Comparison of ENCODE assay signal across 8 cellular contexts in the genomic region with DNA sequence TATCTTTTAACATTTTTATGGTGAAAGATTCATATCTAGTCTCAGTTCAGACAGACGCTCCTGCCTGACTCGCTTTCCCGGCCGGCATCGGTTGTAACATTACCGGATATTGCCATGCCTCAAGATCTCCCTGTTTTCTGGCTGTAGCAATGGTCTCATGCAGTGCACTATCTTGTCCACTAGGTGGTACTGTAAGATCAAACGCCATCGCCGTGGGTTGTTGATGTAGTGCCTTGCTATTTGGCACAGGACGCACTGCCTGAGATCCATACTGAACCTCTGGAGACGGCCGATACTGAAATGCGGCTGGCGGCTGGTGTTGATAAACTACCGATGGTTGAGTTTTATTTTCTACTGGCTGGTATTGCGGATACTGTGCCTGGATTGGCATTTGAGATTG.
A peak's percentile ranks its signal among the peaks of the same experiment; 100 is the strongest.
DNase-seq lines count a peak whose midpoint lies in the region; FAIRE-seq and TF ChIP-seq lines count a peak whose summit lies in the region.
"Not testable (repeated sequence)": the region's sequence is repeated elsewhere in the genome, so short reads cannot be mapped to it uniquely, and the experiment has no call there.

No MANE protein-coding gene starts in this region.

- not testable (repeated sequence) for H3K4me1 ChIP-seq in endothelial cell of umbilical vein (ENCODE audit: control insufficient read depth, extremely low read depth, insufficient read depth, low read length); smooth muscle cell (ENCODE audit: low read depth)

- DNase-seq in GDM1 (lab: John Stamatoyannopoulos, UW), result peak; percentile 18
- peak; percentile 45 for DNase-seq in NCI-H1105 treated with DMSO at 0.1 percent for 48 hours (lab: John Stamatoyannopoulos, UW)
- peak; percentile 40 for DNase-seq in T-helper 2 cell treated with Interferon-gamma antibody and Interleukin-4, amounts not matched to agents 5 μg/mL and 100 μg/mL, for 36 hours (ENCODE audit: low spot score)
- peak; percentile 43 for DNase-seq in activated T-helper 2 cell treated with anti-CD3 and anti-CD28 coated beads, Interferon-gamma antibody, Interleukin-2, Interleukin-4, amounts not matched to agents 10 μg/mL and 5 μg/mL and 100 μg/mL, durations not matched to agents 14 hours and 24 hours and 36 hours (ENCODE audit: low spot score)
- DNase-seq in endothelial cell of umbilical vein (ENCODE audit: low read depth, low spot score), result peak; percentile 70
- DNase-seq in lower leg skin (ENCODE audit: low spot score in 2 of 2), result peak; percentile 46 to 92
- DNase-seq in smooth muscle cell (lab: John Stamatoyannopoulos, UW; ENCODE audit: unreplicated experiment); type B pancreatic cell (ENCODE audit: extremely low spot score, unreplicated experiment): not testable (repeated sequence)

- not testable (repeated sequence) for H3F3A ChIP-seq in smooth muscle cell (ENCODE audit: low read depth)

- dilution Hi-C loops in endothelial cell of umbilical vein (cut with MboI; ENCODE audit: extremely low pct_ligation_motif_present, low sequenced_read_pairs), result not testable (repeated sequence)

- POLR2A ChIA-PET in endothelial cell of umbilical vein (lab: Charles Lee), result not testable (repeated sequence)

- not testable (repeated sequence) for H3K9me3 Mint-ChIP-seq in T-helper 2 cell treated with Interferon-gamma antibody and Interleukin-4, amounts not matched to agents 5 μg/mL and 100 μg/mL, for 36 hours; activated T-helper 2 cell treated with anti-CD3 and anti-CD28 coated beads, Interferon-gamma antibody, Interleukin-2, Interleukin-4, amounts not matched to agents 10 μg/mL and 5 μg/mL and 100 μg/mL, durations not matched to agents 14 hours and 24 hours and 36 hours; type B pancreatic cell

- H3K4me2 ChIP-seq in endothelial cell of umbilical vein (ENCODE audit: insufficient read depth, low read length), result not testable (repeated sequence)
- peak overlapping the region; percentile 69 for H3K4me2 ChIP-seq in smooth muscle cell

- not testable (repeated sequence) for H3K4me3 ChIP-seq in endothelial cell of umbilical vein (replicated peaks in 1 of 3; ENCODE audit: insufficient read depth in 1 of 3, low read depth in 1 of 3, low read length in 3 of 3); lower leg skin (ENCODE audit: low read depth, poor library complexity, severe bottlenecking); smooth muscle cell

- not testable (repeated sequence) for H4K20me1 ChIP-seq in endothelial cell of umbilical vein (replicated peaks; ENCODE audit: control insufficient read depth, extremely low read depth, insufficient read depth, low read length); smooth muscle cell (ENCODE audit: low read depth)

- BruUV-seq in endothelial cell of umbilical vein (replicated peaks; lab: Mats Ljungman, UMichigan), result not testable (repeated sequence)

- not testable (repeated sequence) for H3K9me1 ChIP-seq in endothelial cell of umbilical vein (replicated peaks; ENCODE audit: control insufficient read depth, extremely low read depth, insufficient read depth, low read length)

- TF ChIP-seq CTCF in endothelial cell of umbilical vein (IDR thresholded peaks at IDR 0.05; ENCODE audit: extremely low read depth in 1 of 2, insufficient read depth in 1 of 2, low read depth in 1 of 2, low read length in 2 of 2), result peak; percentile 47 to 49
- peak in 1 of 3 donors; percentile 71 for TF ChIP-seq CTCF in lower leg skin (IDR thresholded peaks at IDR 0.05)
- TF ChIP-seq CTCF in smooth muscle cell (IDR thresholded peaks at IDR 0.05; ENCODE audit: borderline replicate concordance, insufficient read depth, poor library complexity, severe bottlenecking), result peak; percentile 68
- peak; percentile 80 for TF ChIP-seq CTCF in type B pancreatic cell (conservative IDR thresholded peaks at IDR 0.05)

- not testable (repeated sequence) for FAIRE-seq in endothelial cell of umbilical vein (lab: Jason Lieb, UNC)

- not testable (repeated sequence) for TF ChIP-seq POLR2A in endothelial cell of umbilical vein (IDR thresholded peaks at IDR 0.05; ENCODE audit: low read depth, low read length); lower leg skin (IDR thresholded peaks at IDR 0.05)

- not testable (repeated sequence) for H3K9ac ChIP-seq in endothelial cell of umbilical vein (replicated peaks; ENCODE audit: extremely low read depth, insufficient read depth, low read length); smooth muscle cell (ENCODE audit: low read depth)

- H3K4me3 Mint-ChIP-seq in T-helper 2 cell treated with Interferon-gamma antibody and Interleukin-4, amounts not matched to agents 5 μg/mL and 100 μg/mL, for 36 hours, result peak overlapping the region; percentile 41
- H3K4me3 Mint-ChIP-seq in activated T-helper 2 cell treated with anti-CD3 and anti-CD28 coated beads, Interferon-gamma antibody, Interleukin-2, Interleukin-4, amounts not matched to agents 10 μg/mL and 5 μg/mL and 100 μg/mL, durations not matched to agents 14 hours and 24 hours and 36 hours (ENCODE audit: low read depth), result not testable (repeated sequence)
- peak overlapping the region; percentile 49 for H3K4me3 Mint-ChIP-seq in type B pancreatic cell

- peaks cover 33% of the 10 kb centered on the region for H3K27me3 Mint-ChIP-seq in T-helper 2 cell treated with Interferon-gamma antibody and Interleukin-4, amounts not matched to agents 5 μg/mL and 100 μg/mL, for 36 hours (ENCODE audit: low read depth)
- peaks cover 27% of the 10 kb centered on the region for H3K27me3 Mint-ChIP-seq in activated T-helper 2 cell treated with anti-CD3 and anti-CD28 coated beads, Interferon-gamma antibody, Interleukin-2, Interleukin-4, amounts not matched to agents 10 μg/mL and 5 μg/mL and 100 μg/mL, durations not matched to agents 14 hours and 24 hours and 36 hours (ENCODE audit: low read depth)
- H3K27me3 Mint-ChIP-seq in type B pancreatic cell, result peaks cover 50% of the 10 kb centered on the region

- not testable (repeated sequence) for H3K9me3 ChIP-seq in endothelial cell of umbilical vein (replicated peaks; ENCODE audit: control insufficient read depth, insufficient read depth, low read length); smooth muscle cell (replicated peaks; ENCODE audit: low read depth)

- peaks cover 4 to 16% of the 10 kb centered on the region in 2 experiments for H3K27me3 ChIP-seq in endothelial cell of umbilical vein (ENCODE audit: control insufficient read depth in 2 of 2, insufficient read depth in 2 of 2, low read length in 2 of 2)
- not testable (repeated sequence) for H3K27me3 ChIP-seq in smooth muscle cell (ENCODE audit: low read depth)

- H3K4me1 Mint-ChIP-seq in T-helper 2 cell treated with Interferon-gamma antibody and Interleukin-4, amounts not matched to agents 5 μg/mL and 100 μg/mL, for 36 hours (ENCODE audit: low read depth), result peaks cover 11% of the 10 kb centered on the region
- peaks cover 10% of the 10 kb centered on the region for H3K4me1 Mint-ChIP-seq in activated T-helper 2 cell treated with anti-CD3 and anti-CD28 coated beads, Interferon-gamma antibody, Interleukin-2, Interleukin-4, amounts not matched to agents 10 μg/mL and 5 μg/mL and 100 μg/mL, durations not matched to agents 14 hours and 24 hours and 36 hours (ENCODE audit: low read depth)
- not testable (repeated sequence) for H3K4me1 Mint-ChIP-seq in type B pancreatic cell (ENCODE audit: unreplicated experiment)

- 2 to 4% methylated on average over 16 of the region's 16 CpGs for WGBS in lower leg skin, 2 donors
- 7% methylated on average over 16 of the region's 16 CpGs for WGBS in smooth muscle cell (ENCODE audit: low lambda C conversion rate)

- intact Hi-C loops in activated T-helper 2 cell treated with anti-CD3 and anti-CD28 coated beads, Interferon-gamma antibody, Interleukin-2, Interleukin-4, amounts not matched to agents 10 μg/mL and 5 μg/mL and 100 μg/mL, durations not matched to agents 14 hours and 24 hours and 36 hours (cut with micrococcal nuclease), result loop anchor here (10.0 kb wide), 1 partner anchor 160 kb away; no protein-coding TSS in a partner anchor
- intact Hi-C loops in endothelial cell of umbilical vein (cut with micrococcal nuclease), result loop anchor here (1.0 to 2.0 kb wide), 2 partner anchors 126 to 154 kb away; no protein-coding TSS in a partner anchor
- intact Hi-C loops in lower leg skin (cut with DNase I; ENCODE audit: low total_unique reads), result not testable (repeated sequence)

- not testable (repeated sequence) for H3K27ac Mint-ChIP-seq in T-helper 2 cell treated with Interferon-gamma antibody and Interleukin-4, amounts not matched to agents 5 μg/mL and 100 μg/mL, for 36 hours; activated T-helper 2 cell treated with anti-CD3 and anti-CD28 coated beads, Interferon-gamma antibody, Interleukin-2, Interleukin-4, amounts not matched to agents 10 μg/mL and 5 μg/mL and 100 μg/mL, durations not matched to agents 14 hours and 24 hours and 36 hours; type B pancreatic cell

- H2AFZ ChIP-seq in endothelial cell of umbilical vein (ENCODE audit: low read depth, low read length); smooth muscle cell (ENCODE audit: low read depth): not testable (repeated sequence)

- H3K27ac ChIP-seq in endothelial cell of umbilical vein (ENCODE audit: insufficient read depth, low read depth, low read length); smooth muscle cell (ENCODE audit: low read depth): not testable (repeated sequence)

- CTCF ChIA-PET in endothelial cell of umbilical vein (lab: Charles Lee), result not testable (repeated sequence)

- H3K36me3 ChIP-seq in endothelial cell of umbilical vein (ENCODE audit: control insufficient read depth in 2 of 2, extremely low read depth in 1 of 2, insufficient read depth in 2 of 2, low read length in 2 of 2); smooth muscle cell (ENCODE audit: low read depth): not testable (repeated sequence)

- H3K36me3 Mint-ChIP-seq in T-helper 2 cell treated with Interferon-gamma antibody and Interleukin-4, amounts not matched to agents 5 μg/mL and 100 μg/mL, for 36 hours (ENCODE audit: low read depth); activated T-helper 2 cell treated with anti-CD3 and anti-CD28 coated beads, Interferon-gamma antibody, Interleukin-2, Interleukin-4, amounts not matched to agents 10 μg/mL and 5 μg/mL and 100 μg/mL, durations not matched to agents 14 hours and 24 hours and 36 hours (ENCODE audit: low read depth); type B pancreatic cell: not testable (repeated sequence)

- not testable (repeated sequence) for H3K79me2 ChIP-seq in endothelial cell of umbilical vein (ENCODE audit: control insufficient read depth, insufficient read depth, low read length); smooth muscle cell (ENCODE audit: low read depth)
